In genomic region chr3:122913539-122914100, GRCh38 we compare ENCODE assay signal across 22 cellular contexts.
DNase-seq lines count a peak whose midpoint lies in the region; ATAC-seq and TF ChIP-seq lines count a peak whose summit lies in the region.
"Had no signal": no experiment of that assay in that cellular context is flagged by ENCODE, and none has a peak within 500 bp of the region (broad histone marks: within the 10 kb centered on the region; RNA-seq: fewer than 3 reads in every experiment).

No MANE protein-coding gene starts in this region.

- no peaks in the 10 kb centered on the region for H3K9me2 ChIP-seq in GM23338 (ENCODE audit: insufficient read depth)

- ATAC-seq in GM23338: no peak

- peak; percentile 40 for DNase-seq in activated CD8-positive, alpha-beta memory T cell treated with anti-CD3 and anti-CD28 coated beads for 24 hours
- DNase-seq in activated CD8-positive, alpha-beta memory T cell treated with anti-CD3 and anti-CD28 coated beads, Interleukin-2, amount 50 U/mL, for 48 hours: no peak
- no peak for DNase-seq in GM23338 (ENCODE audit: low spot score)
- no peak for DNase-seq in colonic mucosa
- DNase-seq in osteoblast (ENCODE audit: insufficient read length, low spot score, missing footprints): peak; percentile 59
- DNase-seq in activated CD4-positive, alpha-beta memory T cell treated with anti-CD3 and anti-CD28 coated beads for 36 hours: no peak
- no peak for DNase-seq in CD8-positive, alpha-beta memory T cell
- DNase-seq in stimulated activated CD4-positive, alpha-beta T cell treated with anti-CD3 and anti-CD28 coated beads, Interleukin-4, amount 100 ng/mL, for 4 hours: no peak
- DNase-seq: BE2C, COR-L47, DMS79, NCI-H1105 treated with DMSO at 0.1 percent for 48 hours, NCI-H2029 treated with DMSO at 0.1 percent for 48 hours, NCI-H226, NCI-H510A treated with DMSO at 0.1 percent for 48 hours, NCI-H748 treated with DMSO at 0.1 percent for 48 hours, PC-9, RPMI8226, SHP77 treated with DMSO at 0.1 percent for 48 hours had no signal

- intact Hi-C loops in colonic mucosa (cut with DNase I): no loop called here
- intact Hi-C loops in activated CD4-positive, alpha-beta memory T cell treated with anti-CD3 and anti-CD28 coated beads for 36 hours (cut with micrococcal nuclease): no loop called here

- CTCF ChIA-PET in activated CD4-positive, alpha-beta memory T cell treated with anti-CD3 and anti-CD28 coated beads for 36 hours (lab: Charles Lee): no interaction called here
- CTCF ChIA-PET in CD8-positive, alpha-beta memory T cell (lab: Charles Lee): no interaction called here

- peak overlapping the region; percentile 49 for H3K4me3 ChIP-seq in GM23338
- H3K4me3 ChIP-seq in colonic mucosa: peak overlapping the region; percentile 4
- H3K4me3 ChIP-seq in osteoblast (ENCODE audit: insufficient read depth, low read length): no peak overlapping the region
- H3K4me3 ChIP-seq in CD8-positive, alpha-beta memory T cell (ENCODE audit: low read length): no peak overlapping the region
- H3K4me3 ChIP-seq: HAP-1, PC-9, SK-N-MC had no signal

- H3K9me3 Mint-ChIP-seq in GM23338: no peaks in the 10 kb centered on the region
- H3K9me3 Mint-ChIP-seq in activated CD4-positive, alpha-beta memory T cell treated with anti-CD3 and anti-CD28 coated beads for 36 hours: no peaks in the 10 kb centered on the region
- H3K9me3 Mint-ChIP-seq in CD8-positive, alpha-beta memory T cell: no peaks in the 10 kb centered on the region
- H3K9me3 Mint-ChIP-seq: IgD-negative memory B cell had no signal

- H2AFZ ChIP-seq in GM23338 (no peak overlapping the region), osteoblast (ENCODE audit: low read length) (no peak overlapping the region)
- H2AFZ ChIP-seq: PC-9 had no signal

- H3K4me1 ChIP-seq in GM23338 (ENCODE audit: insufficient read depth): no peaks in the 10 kb centered on the region
- no peaks in the 10 kb centered on the region for H3K4me1 ChIP-seq in colonic mucosa
- no peaks in the 10 kb centered on the region for H3K4me1 ChIP-seq in osteoblast (ENCODE audit: insufficient read depth, low read length)
- no peaks in the 10 kb centered on the region for H3K4me1 ChIP-seq in CD8-positive, alpha-beta memory T cell (ENCODE audit: insufficient read depth, low read length)
- H3K4me1 ChIP-seq: HAP-1 had no signal

- H4K20me1 ChIP-seq in GM23338 (replicated peaks; ENCODE audit: insufficient read depth) (no peaks in the 10 kb centered on the region), osteoblast (ENCODE audit: insufficient read depth, low read length) (no peaks in the 10 kb centered on the region)

- no peak overlapping the region for H3K27ac Mint-ChIP-seq in GM23338
- no peak overlapping the region for H3K27ac Mint-ChIP-seq in activated CD4-positive, alpha-beta memory T cell treated with anti-CD3 and anti-CD28 coated beads for 36 hours
- no peak overlapping the region for H3K27ac Mint-ChIP-seq in CD8-positive, alpha-beta memory T cell
- H3K27ac Mint-ChIP-seq: IgD-negative memory B cell had no signal

- peaks cover 4% of the 10 kb centered on the region for H3K27me3 Mint-ChIP-seq in GM23338 (ENCODE audit: insufficient read depth, low read depth, poor library complexity)
- peaks cover 22% of the 10 kb centered on the region for H3K27me3 Mint-ChIP-seq in activated CD4-positive, alpha-beta memory T cell treated with anti-CD3 and anti-CD28 coated beads for 36 hours
- H3K27me3 Mint-ChIP-seq in CD8-positive, alpha-beta memory T cell: peaks cover 22 to 47% of the 10 kb centered on the region in 2 donors

- H3K36me3 Mint-ChIP-seq in GM23338 (ENCODE audit: low read depth): peaks cover 2% of the 10 kb centered on the region; the same call in 2 of the 3 replicates
- H3K36me3 Mint-ChIP-seq in activated CD4-positive, alpha-beta memory T cell treated with anti-CD3 and anti-CD28 coated beads for 36 hours: no peaks in the 10 kb centered on the region
- H3K36me3 Mint-ChIP-seq in CD8-positive, alpha-beta memory T cell: peaks cover 0 to 4% (median 0%) of the 10 kb centered on the region in 3 donors
- H3K36me3 Mint-ChIP-seq: IgD-negative memory B cell had no signal

- no peak overlapping the region for H3K4me3 Mint-ChIP-seq in GM23338
- no peak overlapping the region for H3K4me3 Mint-ChIP-seq in activated CD4-positive, alpha-beta memory T cell treated with anti-CD3 and anti-CD28 coated beads for 36 hours
- no peak overlapping the region for H3K4me3 Mint-ChIP-seq in CD8-positive, alpha-beta memory T cell

- no peaks in the 10 kb centered on the region for H3K79me2 ChIP-seq in GM23338 (replicated peaks; ENCODE audit: insufficient read depth)
- no peaks in the 10 kb centered on the region for H3K79me2 ChIP-seq in osteoblast (ENCODE audit: insufficient read depth, low read length)

- H3K27me3 ChIP-seq in GM23338 (ENCODE audit: insufficient read depth): peaks cover 15% of the 10 kb centered on the region
- peaks cover 13% of the 10 kb centered on the region for H3K27me3 ChIP-seq in colonic mucosa
- peaks cover 23% of the 10 kb centered on the region for H3K27me3 ChIP-seq in osteoblast (ENCODE audit: insufficient read depth, low read length)
- peaks cover 4% of the 10 kb centered on the region for H3K27me3 ChIP-seq in CD8-positive, alpha-beta memory T cell (ENCODE audit: insufficient read depth, low read length, poor library complexity, severe bottlenecking)
- H3K27me3 ChIP-seq: BE2C had no signal

- H3K4me2 ChIP-seq in GM23338: peak overlapping the region; percentile 73
- H3K4me2 ChIP-seq in osteoblast (ENCODE audit: insufficient read depth, low read length): no peak overlapping the region
- H3K4me2 ChIP-seq: PC-9 had no signal

- no peaks in the 10 kb centered on the region for H3K4me1 Mint-ChIP-seq in GM23338
- H3K4me1 Mint-ChIP-seq in activated CD4-positive, alpha-beta memory T cell treated with anti-CD3 and anti-CD28 coated beads for 36 hours (ENCODE audit: low read depth): peaks cover 4% of the 10 kb centered on the region
- peaks cover 2 to 13% (median 12%) of the 10 kb centered on the region in 3 donors for H3K4me1 Mint-ChIP-seq in CD8-positive, alpha-beta memory T cell

- no peak overlapping the region for H3K9ac ChIP-seq in colonic mucosa (ENCODE audit: low read depth in 2 of 2, low read length in 2 of 2)

- H3K9me3 ChIP-seq in colonic mucosa (no peaks in the 10 kb centered on the region), osteoblast (ENCODE audit: low read depth, low read length) (no peaks in the 10 kb centered on the region)
- no peaks in the 10 kb centered on the region for H3K9me3 ChIP-seq in CD8-positive, alpha-beta memory T cell (ENCODE audit: low read length)
- H3K9me3 ChIP-seq: BE2C, HAP-1 had no signal

- TF ChIP-seq CTCF in GM23338 (conservative IDR thresholded peaks at IDR 0.05; ENCODE audit: low read depth in 2 of 2) (no peak), colonic mucosa (IDR thresholded peaks at IDR 0.05) (no peak), osteoblast (IDR thresholded peaks at IDR 0.05; ENCODE audit: extremely low read depth, low read depth, low read length) (no peak)

- POLR2A ChIA-PET in activated CD4-positive, alpha-beta memory T cell treated with anti-CD3 and anti-CD28 coated beads for 36 hours (lab: Charles Lee): no interaction called here
- POLR2A ChIA-PET in CD8-positive, alpha-beta memory T cell (lab: Charles Lee): no interaction called here

- no peaks in the 10 kb centered on the region for H3F3A ChIP-seq in GM23338 (replicated peaks; ENCODE audit: low read depth)

- no peak overlapping the region for H3K27ac ChIP-seq in GM23338 (ENCODE audit: low read depth)
- H3K27ac ChIP-seq in colonic mucosa: no peak overlapping the region
- H3K27ac ChIP-seq in osteoblast (ENCODE audit: low read depth, low read length): no peak overlapping the region
- no peak overlapping the region for H3K27ac ChIP-seq in CD8-positive, alpha-beta memory T cell (ENCODE audit: low read depth, low read length)
- H3K27ac ChIP-seq: PC-9, SK-N-MC had no signal

- H3K36me3 ChIP-seq in GM23338 (ENCODE audit: insufficient read depth) (no peaks in the 10 kb centered on the region), colonic mucosa (no peaks in the 10 kb centered on the region), osteoblast (ENCODE audit: insufficient read depth, low read length) (no peaks in the 10 kb centered on the region)
- H3K36me3 ChIP-seq in CD8-positive, alpha-beta memory T cell (ENCODE audit: insufficient read depth, low read length): no peaks in the 10 kb centered on the region
- H3K36me3 ChIP-seq: BE2C, HAP-1 had no signal

TF ChIP-seq in GM23338, 12 proteins besides CTCF, POLR2A, EP300 and RAD21 (continues in another document):
- TF ChIP-seq EZH2 (IDR thresholded peaks at IDR 0.05; ENCODE audit: low read depth, unreplicated experiment): no peak
- TF ChIP-seq REST (IDR thresholded peaks at IDR 0.05; ENCODE audit: unreplicated experiment): no peak
- TF ChIP-seq POLR2AphosphoS5 (IDR thresholded peaks at IDR 0.05; ENCODE audit: low read depth): no peak
- TF ChIP-seq ZNF114 (CRISPR knock-in tag; IDR thresholded peaks at IDR 0.05): no peak
- no peak for TF ChIP-seq ZNF331 (CRISPR knock-in tag; IDR thresholded peaks at IDR 0.05; ENCODE audit: low read depth)
- no peak for TF ChIP-seq NANOG (IDR thresholded peaks at IDR 0.05; ENCODE audit: borderline replicate concordance)

Comparison
In these comparisons a context has a peak if more than half of its experiments do, and no peak if none do; other contexts are left out.
1. DNase-seq: peak in activated CD8-positive, alpha-beta memory T cell treated with anti-CD3 and anti-CD28 coated beads for 24 hours (single experiment) and osteoblast (single experiment); none in activated CD8-positive, alpha-beta memory T cell treated with anti-CD3 and anti-CD28 coated beads, Interleukin-2, amount 50 U/mL, for 48 hours (single experiment), GM23338 (single experiment), colonic mucosa (single experiment), activated CD4-positive, alpha-beta memory T cell treated with anti-CD3 and anti-CD28 coated beads for 36 hours (single experiment), CD8-positive, alpha-beta memory T cell (0 of 5) and stimulated activated CD4-positive, alpha-beta T cell treated with anti-CD3 and anti-CD28 coated beads, Interleukin-4, amount 100 ng/mL, for 4 hours (0 of 2).
2. H3K4me3 ChIP-seq: peak in GM23338 (single experiment) and colonic mucosa (single experiment); none in osteoblast (single experiment) and CD8-positive, alpha-beta memory T cell (single experiment).